ENCODE assay signal across 23 cellular contexts in the genomic region with DNA sequence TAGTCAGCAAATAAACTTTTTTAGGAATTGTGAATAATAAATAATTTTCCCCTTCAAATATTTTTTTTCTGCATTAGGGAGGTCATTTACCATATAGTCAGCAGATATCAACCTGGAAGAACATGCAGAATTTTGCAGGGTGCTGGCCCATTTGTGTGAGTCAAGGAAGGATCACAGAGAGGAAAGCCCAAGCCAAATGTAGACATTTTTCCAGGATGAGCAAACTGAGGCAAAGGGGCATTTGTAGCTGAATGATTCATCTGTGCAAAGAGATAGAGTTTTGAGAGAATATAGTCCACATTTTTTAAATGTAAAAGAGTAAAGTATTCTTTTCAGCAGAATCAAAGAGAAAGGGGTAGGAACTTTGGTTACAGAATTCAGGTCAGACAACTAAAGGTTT.
DNase-seq lines count a peak whose midpoint lies in the region; ATAC-seq, FAIRE-seq and TF ChIP-seq lines count a peak whose summit lies in the region.
"Had no signal": no experiment of that assay in that cellular context is flagged by ENCODE, and none has a peak within 500 bp of the region (broad histone marks: within the 10 kb centered on the region; RNA-seq: fewer than 3 reads in every experiment).

No MANE protein-coding gene starts in this region.

- no peak overlapping the region for H4K8ac ChIP-seq in IMR-90 (ENCODE audit: low read depth in 2 of 2, low read length in 2 of 2)

- no peaks in the 10 kb centered on the region for H4K20me1 ChIP-seq in IMR-90 (ENCODE audit: insufficient read depth, low read length)
- H4K20me1 ChIP-seq in OCI-LY7 (ENCODE audit: insufficient read depth, low read length) = no peaks in the 10 kb centered on the region

- H3K27ac ChIP-seq in IMR-90 (ENCODE audit: insufficient read depth, low read length) = no peak overlapping the region
- H3K27ac ChIP-seq in OCI-LY7 (ENCODE audit: low read depth, low read length, poor library complexity, severe bottlenecking) = no peak overlapping the region
- H3K27ac ChIP-seq: C4-2B, SJCRH30 had no signal

- H3K27ac Mint-ChIP-seq in activated CD4-positive, alpha-beta memory T cell treated with anti-CD3 and anti-CD28 coated beads, Interleukin-2, amount 10 ng/mL, durations not matched to agents 7 days and 5 days = no peak overlapping the region
- H3K27ac Mint-ChIP-seq: CD8-positive, alpha-beta memory T cell had no signal

- H2AFZ ChIP-seq in IMR-90 (replicated peaks; ENCODE audit: low read length, poor library complexity) (no peak overlapping the region), OCI-LY7 (ENCODE audit: low read length) (no peak overlapping the region)

- TF ChIP-seq RAD21 in IMR-90 (IDR thresholded peaks at IDR 0.05; ENCODE audit: low read length) = no peak

- no peak for ATAC-seq in IMR-90 (ENCODE audit: low read depth)

- no peak overlapping the region for H2BK120ac ChIP-seq in IMR-90 (ENCODE audit: low read depth, low read length)

- H3K79me1 ChIP-seq in IMR-90 (ENCODE audit: low read depth in 1 of 2, low read length in 2 of 2) = no peaks in the 10 kb centered on the region

- no peak overlapping the region for H3K23ac ChIP-seq in IMR-90 (ENCODE audit: low read depth, low read length)

- H4K91ac ChIP-seq in IMR-90 (ENCODE audit: insufficient read depth, low read depth, low read length) = no peak overlapping the region

- H2BK20ac ChIP-seq in IMR-90 (ENCODE audit: low read depth, low read length) = no peak overlapping the region

- H2BK5ac ChIP-seq in IMR-90 (ENCODE audit: low read depth, low read length, poor library complexity, severe bottlenecking) = peak overlapping the region; percentile 63

- CTCF ChIA-PET in IMR-90 (lab: Yijun Ruan, JAX) = no interaction called here
- CTCF ChIA-PET in activated CD4-positive, alpha-beta memory T cell treated with anti-CD3 and anti-CD28 coated beads, Interleukin-2, amount 10 ng/mL, durations not matched to agents 7 days and 5 days (lab: Charles Lee) = no interaction called here
- CTCF ChIA-PET in OCI-LY7 (lab: Charles Lee; ENCODE audit: unreplicated experiment) = no interaction called here

- H3K36me3 ChIP-seq in IMR-90 (ENCODE audit: control insufficient read depth, insufficient read depth, low read length) (no peaks in the 10 kb centered on the region), bronchial epithelial cell (ENCODE audit: control insufficient read depth, insufficient read depth, low read length) (no peaks in the 10 kb centered on the region), OCI-LY7 (ENCODE audit: insufficient read depth, low read length) (no peaks in the 10 kb centered on the region)
- H3K36me3 ChIP-seq: SJCRH30 had no signal

- no peak overlapping the region for H3K9ac ChIP-seq in IMR-90 (ENCODE audit: low read depth, low read length)

- H3K9me3 Mint-ChIP-seq in activated CD4-positive, alpha-beta memory T cell treated with anti-CD3 and anti-CD28 coated beads, Interleukin-2, amount 10 ng/mL, durations not matched to agents 7 days and 5 days = no peaks in the 10 kb centered on the region

- H3K9me1 ChIP-seq in IMR-90 (ENCODE audit: insufficient read depth, low read length) = no peaks in the 10 kb centered on the region

- intact Hi-C loops in IMR-90 (cut with micrococcal nuclease) = no loop called here
- intact Hi-C loops in cardiac septum (cut with DNase I) = no loop called here
- intact Hi-C loops in OCI-LY7 (cut with micrococcal nuclease; ENCODE audit: unreplicated experiment) = loop anchor here (10.0 kb wide), 1 partner anchor 517 kb away; no protein-coding TSS in a partner anchor

- H3K36me3 Mint-ChIP-seq in activated CD4-positive, alpha-beta memory T cell treated with anti-CD3 and anti-CD28 coated beads, Interleukin-2, amount 10 ng/mL, durations not matched to agents 7 days and 5 days (ENCODE audit: low read depth) = no peaks in the 10 kb centered on the region
- H3K36me3 Mint-ChIP-seq: CD8-positive, alpha-beta memory T cell had no signal

- no peak overlapping the region for H3K18ac ChIP-seq in IMR-90 (ENCODE audit: low read depth, low read length)

- no peak for TF ChIP-seq POLR2A in IMR-90 (IDR thresholded peaks at IDR 0.05; ENCODE audit: low read depth, low read length)

- no peak overlapping the region for H4K5ac ChIP-seq in IMR-90 (ENCODE audit: low read depth, low read length)

- no peaks in the 10 kb centered on the region for H3K9me2 ChIP-seq in OCI-LY7 (ENCODE audit: insufficient read depth, low read length)

- H3K14ac ChIP-seq in IMR-90 (replicated peaks; ENCODE audit: low read depth, low read length) = no peak overlapping the region

- dilution Hi-C loops in IMR-90 (cut with HindIII; ENCODE audit: low sequenced_read_pairs, unreplicated experiment) = no loop called here

- H2AK9ac ChIP-seq in IMR-90 (replicated peaks; ENCODE audit: low read depth, low read length, poor library complexity) = no peak overlapping the region

- H3K4me1 ChIP-seq in IMR-90 (ENCODE audit: control insufficient read depth, insufficient read depth, low read length) = no peaks in the 10 kb centered on the region
- H3K4me1 ChIP-seq in OCI-LY7 (ENCODE audit: insufficient read depth, low read length, poor library complexity, severe bottlenecking) = no peaks in the 10 kb centered on the region
- H3K4me1 ChIP-seq: SJCRH30 had no signal

- no peak overlapping the region for H2AK5ac ChIP-seq in IMR-90 (ENCODE audit: low read depth, low read length)

- DNase-seq in AG10803 (ENCODE audit: low read depth) = peak; percentile 10
- peak; percentile 68 for DNase-seq in IMR-90
- peak; percentile 48 for DNase-seq in bronchial epithelial cell (ENCODE audit: low read depth)
- peak; percentile 50 for DNase-seq in iris pigment epithelial cell (ENCODE audit: low read depth)
- DNase-seq in middle frontal gyrus (ENCODE audit: extremely low spot score, low spot score) = no peak
- no peak for DNase-seq in cardiac septum (ENCODE audit: low spot score)
- no peak for DNase-seq in activated CD4-positive, alpha-beta memory T cell treated with anti-CD3 and anti-CD28 coated beads, Interleukin-2, amount 10 ng/mL, durations not matched to agents 7 days and 5 days
- DNase-seq in OCI-LY7 (ENCODE audit: low spot score) = no peak
- DNase-seq: 8988T; Calu3; CD8-positive, alpha-beta memory T cell; DMS153; GF-D8; Kasumi-1; NCI-H1048; NCI-H1436 treated with DMSO at 0.1 percent for 48 hours; NCI-H2029; NCI-H524 treated with DMSO at 0.1 percent for 48 hours; SJCRH30 had no signal

- no peaks in the 10 kb centered on the region for H3K27me3 Mint-ChIP-seq in activated CD4-positive, alpha-beta memory T cell treated with anti-CD3 and anti-CD28 coated beads, Interleukin-2, amount 10 ng/mL, durations not matched to agents 7 days and 5 days
- H3K27me3 Mint-ChIP-seq: CD8-positive, alpha-beta memory T cell had no signal

- TF ChIP-seq CTCF in AG10803 (conservative IDR thresholded peaks at IDR 0.05; ENCODE audit: low read length) (no peak), IMR-90 (conservative IDR thresholded peaks at IDR 0.05; ENCODE audit: low read depth, low read length) (no peak), bronchial epithelial cell (IDR thresholded peaks at IDR 0.05; ENCODE audit: insufficient read depth, low read length, severe bottlenecking) (no peak), OCI-LY7 (conservative IDR thresholded peaks at IDR 0.05; ENCODE audit: low read length) (no peak)

- no peak overlapping the region for H3K4me3 Mint-ChIP-seq in activated CD4-positive, alpha-beta memory T cell treated with anti-CD3 and anti-CD28 coated beads, Interleukin-2, amount 10 ng/mL, durations not matched to agents 7 days and 5 days
- H3K4me3 Mint-ChIP-seq: CD8-positive, alpha-beta memory T cell had no signal

- H3K4me2 ChIP-seq in IMR-90 (ENCODE audit: low read depth, low read length) = no peak overlapping the region
- no peak overlapping the region for H3K4me2 ChIP-seq in OCI-LY7 (ENCODE audit: low read length)

- H3K27me3 ChIP-seq in IMR-90 (ENCODE audit: control insufficient read depth, insufficient read depth, low read length) (no peaks in the 10 kb centered on the region), bronchial epithelial cell (ENCODE audit: control insufficient read depth, insufficient read depth, low read length) (no peaks in the 10 kb centered on the region)
- H3K27me3 ChIP-seq: SJCRH30 had no signal

- no peak for FAIRE-seq in bronchial epithelial cell (lab: Jason Lieb, UNC)
- FAIRE-seq: GM19239, H1, RCC 7860 had no signal

- POLR2A ChIA-PET in IMR-90 (lab: Charles Lee; ENCODE audit: unreplicated experiment) = no interaction called here
- POLR2A ChIA-PET in activated CD4-positive, alpha-beta memory T cell treated with anti-CD3 and anti-CD28 coated beads, Interleukin-2, amount 10 ng/mL, durations not matched to agents 7 days and 5 days (lab: Charles Lee) = no interaction called here
- POLR2A ChIA-PET in OCI-LY7 (lab: Charles Lee) = no interaction called here

- H3K4ac ChIP-seq in IMR-90 (ENCODE audit: low read depth, low read length) = no peak overlapping the region

- no peaks in the 10 kb centered on the region for H3K4me1 Mint-ChIP-seq in activated CD4-positive, alpha-beta memory T cell treated with anti-CD3 and anti-CD28 coated beads, Interleukin-2, amount 10 ng/mL, durations not matched to agents 7 days and 5 days
- H3K4me1 Mint-ChIP-seq: CD8-positive, alpha-beta memory T cell had no signal

- no TSS peak for BruUV-seq in IMR-90 (replicated peaks; lab: Mats Ljungman, UMichigan)
- no TSS peak for BruUV-seq in OCI-LY7 (replicated peaks; lab: Mats Ljungman, UMichigan)

- H3K4me3 ChIP-seq in AG10803 (ENCODE audit: low read length) (no peak overlapping the region), IMR-90 (ENCODE audit: insufficient read depth, low read depth, low read length) (no peak overlapping the region), bronchial epithelial cell (ENCODE audit: low read depth, low read length) (no peak overlapping the region), OCI-LY7 (ENCODE audit: low read depth, low read length, poor library complexity, severe bottlenecking) (no peak overlapping the region)
- H3K4me3 ChIP-seq: SJCRH30 had no signal

- H2BK15ac ChIP-seq in IMR-90 (ENCODE audit: low read depth, low read length) = no peak overlapping the region

- H3K79me2 ChIP-seq in OCI-LY7 (ENCODE audit: insufficient read depth, low read depth, low read length) = no peaks in the 10 kb centered on the region

- in situ Hi-C loops in IMR-90 (cut with MboI; ENCODE audit: low sequenced_read_pairs) = no loop called here

- H3K9me3 ChIP-seq in IMR-90 (ENCODE audit: control insufficient read depth, insufficient read depth, low read length) (no peaks in the 10 kb centered on the region), OCI-LY7 (ENCODE audit: low read length) (no peaks in the 10 kb centered on the region)
- H3K9me3 ChIP-seq: SJCRH30 had no signal

- H3K56ac ChIP-seq in IMR-90 (ENCODE audit: extremely low read depth, insufficient read depth, low read length) = no peak overlapping the region

TF ChIP-seq in IMR-90, 13 proteins besides CTCF, POLR2A, EP300 and RAD21:
- no peak for TF ChIP-seq BHLHE40 (IDR thresholded peaks at IDR 0.05; ENCODE audit: low read depth, low read length)
- TF ChIP-seq RFX5 (IDR thresholded peaks at IDR 0.05; ENCODE audit: low read depth, low read length) = no peak
- TF ChIP-seq MAFK (IDR thresholded peaks at IDR 0.05; ENCODE audit: low read depth, low read length) = peak; percentile 33; the same call in 1 of the 2 replicates

Comparison
In these comparisons a context has a peak if more than half of its experiments do, and no peak if none do; other contexts are left out.
1. DNase-seq: peak in AG10803 (single experiment), IMR-90 (single experiment), bronchial epithelial cell (single experiment) and iris pigment epithelial cell (single experiment); none in middle frontal gyrus (single experiment), cardiac septum (single experiment), activated CD4-positive, alpha-beta memory T cell treated with anti-CD3 and anti-CD28 coated beads, Interleukin-2, amount 10 ng/mL, durations not matched to agents 7 days and 5 days (single experiment) and OCI-LY7 (single experiment).